In genomic region chr19:58035863-58036262, GRCh38 we compare ENCODE assay signal across 1 cellular context.
TF ChIP-seq lines count a peak whose summit lies in the region.

No MANE protein-coding gene starts in this region.

TF ChIP-seq in GM23338, 12 proteins besides CTCF, POLR2A, EP300 and RAD21 (continued from another document):
- TF ChIP-seq, protein P1, sequence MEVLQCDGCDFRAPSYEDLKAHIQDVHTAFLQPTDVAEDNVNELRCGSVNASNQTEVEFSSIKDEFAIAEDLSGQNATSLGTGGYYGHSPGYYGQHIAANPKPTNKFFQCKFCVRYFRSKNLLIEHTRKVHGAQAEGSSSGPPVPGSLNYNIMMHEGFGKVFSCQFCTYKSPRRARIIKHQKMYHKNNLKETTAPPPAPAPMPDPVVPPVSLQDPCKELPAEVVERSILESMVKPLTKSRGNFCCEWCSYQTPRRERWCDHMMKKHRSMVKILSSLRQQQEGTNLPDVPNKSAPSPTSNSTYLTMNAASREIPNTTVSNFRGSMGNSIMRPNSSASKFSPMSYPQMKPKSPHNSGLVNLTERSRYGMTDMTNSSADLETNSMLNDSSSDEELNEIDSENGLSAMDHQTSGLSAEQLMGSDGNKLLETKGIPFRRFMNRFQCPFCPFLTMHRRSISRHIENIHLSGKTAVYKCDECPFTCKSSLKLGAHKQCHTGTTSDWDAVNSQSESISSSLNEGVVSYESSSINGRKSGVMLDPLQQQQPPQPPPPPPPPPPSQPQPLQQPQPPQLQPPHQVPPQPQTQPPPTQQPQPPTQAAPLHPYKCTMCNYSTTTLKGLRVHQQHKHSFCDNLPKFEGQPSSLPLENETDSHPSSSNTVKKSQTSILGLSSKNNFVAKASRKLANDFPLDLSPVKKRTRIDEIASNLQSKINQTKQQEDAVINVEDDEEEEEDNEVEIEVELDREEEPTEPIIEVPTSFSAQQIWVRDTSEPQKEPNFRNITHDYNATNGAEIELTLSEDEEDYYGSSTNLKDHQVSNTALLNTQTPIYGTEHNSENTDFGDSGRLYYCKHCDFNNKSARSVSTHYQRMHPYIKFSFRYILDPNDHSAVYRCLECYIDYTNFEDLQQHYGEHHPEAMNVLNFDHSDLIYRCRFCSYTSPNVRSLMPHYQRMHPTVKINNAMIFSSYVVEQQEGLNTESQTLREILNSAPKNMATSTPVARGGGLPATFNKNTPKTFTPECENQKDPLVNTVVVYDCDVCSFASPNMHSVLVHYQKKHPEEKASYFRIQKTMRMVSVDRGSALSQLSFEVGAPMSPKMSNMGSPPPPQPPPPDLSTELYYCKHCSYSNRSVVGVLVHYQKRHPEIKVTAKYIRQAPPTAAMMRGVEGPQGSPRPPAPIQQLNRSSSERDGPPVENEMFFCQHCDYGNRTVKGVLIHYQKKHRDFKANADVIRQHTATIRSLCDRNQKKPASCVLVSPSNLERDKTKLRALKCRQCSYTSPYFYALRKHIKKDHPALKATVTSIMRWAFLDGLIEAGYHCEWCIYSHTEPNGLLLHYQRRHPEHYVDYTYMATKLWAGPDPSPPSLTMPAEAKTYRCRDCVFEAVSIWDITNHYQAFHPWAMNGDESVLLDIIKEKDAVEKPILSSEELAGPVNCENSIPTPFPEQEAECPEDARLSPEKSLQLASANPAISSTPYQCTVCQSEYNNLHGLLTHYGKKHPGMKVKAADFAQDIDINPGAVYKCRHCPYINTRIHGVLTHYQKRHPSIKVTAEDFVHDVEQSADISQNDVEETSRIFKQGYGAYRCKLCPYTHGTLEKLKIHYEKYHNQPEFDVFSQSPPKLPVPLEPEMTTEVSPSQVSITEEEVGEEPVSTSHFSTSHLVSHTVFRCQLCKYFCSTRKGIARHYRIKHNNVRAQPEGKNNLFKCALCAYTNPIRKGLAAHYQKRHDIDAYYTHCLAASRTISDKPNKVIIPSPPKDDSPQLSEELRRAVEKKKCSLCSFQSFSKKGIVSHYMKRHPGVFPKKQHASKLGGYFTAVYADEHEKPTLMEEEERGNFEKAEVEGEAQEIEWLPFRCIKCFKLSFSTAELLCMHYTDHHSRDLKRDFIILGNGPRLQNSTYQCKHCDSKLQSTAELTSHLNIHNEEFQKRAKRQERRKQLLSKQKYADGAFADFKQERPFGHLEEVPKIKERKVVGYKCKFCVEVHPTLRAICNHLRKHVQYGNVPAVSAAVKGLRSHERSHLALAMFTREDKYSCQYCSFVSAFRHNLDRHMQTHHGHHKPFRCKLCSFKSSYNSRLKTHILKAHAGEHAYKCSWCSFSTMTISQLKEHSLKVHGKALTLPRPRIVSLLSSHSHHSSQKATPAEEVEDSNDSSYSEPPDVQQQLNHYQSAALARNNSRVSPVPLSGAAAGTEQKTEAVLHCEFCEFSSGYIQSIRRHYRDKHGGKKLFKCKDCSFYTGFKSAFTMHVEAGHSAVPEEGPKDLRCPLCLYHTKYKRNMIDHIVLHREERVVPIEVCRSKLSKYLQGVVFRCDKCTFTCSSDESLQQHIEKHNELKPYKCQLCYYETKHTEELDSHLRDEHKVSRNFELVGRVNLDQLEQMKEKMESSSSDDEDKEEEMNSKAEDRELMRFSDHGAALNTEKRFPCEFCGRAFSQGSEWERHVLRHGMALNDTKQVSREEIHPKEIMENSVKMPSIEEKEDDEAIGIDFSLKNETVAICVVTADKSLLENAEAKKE (CRISPR knock-in tag; IDR thresholded peaks at IDR 0.05): no peak
- TF ChIP-seq POLR2AphosphoS5 (IDR thresholded peaks at IDR 0.05; ENCODE audit: low read depth) (no peak), STAT1 (IDR thresholded peaks at IDR 0.05; ENCODE audit: unreplicated experiment) (no peak), NANOG (IDR thresholded peaks at IDR 0.05; ENCODE audit: borderline replicate concordance) (no peak), EZH2 (IDR thresholded peaks at IDR 0.05; ENCODE audit: low read depth, unreplicated experiment) (no peak), CREB1 (CRISPR knock-in tag; IDR thresholded peaks at IDR 0.05; ENCODE audit: low read depth) (no peak)
- TF ChIP-seq, protein P2, sequence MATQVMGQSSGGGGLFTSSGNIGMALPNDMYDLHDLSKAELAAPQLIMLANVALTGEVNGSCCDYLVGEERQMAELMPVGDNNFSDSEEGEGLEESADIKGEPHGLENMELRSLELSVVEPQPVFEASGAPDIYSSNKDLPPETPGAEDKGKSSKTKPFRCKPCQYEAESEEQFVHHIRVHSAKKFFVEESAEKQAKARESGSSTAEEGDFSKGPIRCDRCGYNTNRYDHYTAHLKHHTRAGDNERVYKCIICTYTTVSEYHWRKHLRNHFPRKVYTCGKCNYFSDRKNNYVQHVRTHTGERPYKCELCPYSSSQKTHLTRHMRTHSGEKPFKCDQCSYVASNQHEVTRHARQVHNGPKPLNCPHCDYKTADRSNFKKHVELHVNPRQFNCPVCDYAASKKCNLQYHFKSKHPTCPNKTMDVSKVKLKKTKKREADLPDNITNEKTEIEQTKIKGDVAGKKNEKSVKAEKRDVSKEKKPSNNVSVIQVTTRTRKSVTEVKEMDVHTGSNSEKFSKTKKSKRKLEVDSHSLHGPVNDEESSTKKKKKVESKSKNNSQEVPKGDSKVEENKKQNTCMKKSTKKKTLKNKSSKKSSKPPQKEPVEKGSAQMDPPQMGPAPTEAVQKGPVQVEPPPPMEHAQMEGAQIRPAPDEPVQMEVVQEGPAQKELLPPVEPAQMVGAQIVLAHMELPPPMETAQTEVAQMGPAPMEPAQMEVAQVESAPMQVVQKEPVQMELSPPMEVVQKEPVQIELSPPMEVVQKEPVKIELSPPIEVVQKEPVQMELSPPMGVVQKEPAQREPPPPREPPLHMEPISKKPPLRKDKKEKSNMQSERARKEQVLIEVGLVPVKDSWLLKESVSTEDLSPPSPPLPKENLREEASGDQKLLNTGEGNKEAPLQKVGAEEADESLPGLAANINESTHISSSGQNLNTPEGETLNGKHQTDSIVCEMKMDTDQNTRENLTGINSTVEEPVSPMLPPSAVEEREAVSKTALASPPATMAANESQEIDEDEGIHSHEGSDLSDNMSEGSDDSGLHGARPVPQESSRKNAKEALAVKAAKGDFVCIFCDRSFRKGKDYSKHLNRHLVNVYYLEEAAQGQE (IDR thresholded peaks at IDR 0.05; ENCODE audit: unreplicated experiment): no peak
